8 cellular contexts compared by ENCODE assay signal in genomic region chr12:56158926-56159461, GRCh38. TPM values are rescaled to one million over a fixed set of nuclear protein-coding genes. Genes with fewer than 3 reads are reported as not detected.
A peak's percentile ranks its signal among the peaks of the same experiment; 100 is the strongest.
DNase-seq lines count a peak whose midpoint lies in the region; ATAC-seq and TF ChIP-seq lines count a peak whose summit lies in the region.

No MANE protein-coding gene starts in this region.

- no peak for ATAC-seq in GM21515 (IDR thresholded peaks at IDR 0.05; ENCODE audit: unreplicated experiment)
- ATAC-seq in GM18868 (IDR thresholded peaks at IDR 0.05; ENCODE audit: unreplicated experiment): no peak

- H3K36me3 ChIP-seq in ascending aorta: peaks cover 46% of the 10 kb centered on the region in 2 donors
- H3K36me3 ChIP-seq in right atrium auricular region: peaks cover 47% of the 10 kb centered on the region

- H3K4me1 ChIP-seq in ascending aorta (peaks cover 10 to 40% of the 10 kb centered on the region in 2 donors), right atrium auricular region (peaks cover 0 to 41% of the 10 kb centered on the region in 2 donors)

- H3K27me3 ChIP-seq in AG04450 (ENCODE audit: control insufficient read depth, insufficient read depth, low read length) (no peaks in the 10 kb centered on the region), ascending aorta (no peaks in the 10 kb centered on the region), right atrium auricular region (no peaks in the 10 kb centered on the region)

- H3K9me3 ChIP-seq in AG04450 (ENCODE audit: control insufficient read depth, insufficient read depth, low read length) (no peaks in the 10 kb centered on the region), ascending aorta (no peaks in the 10 kb centered on the region), right atrium auricular region (no peaks in the 10 kb centered on the region)

- intact Hi-C loops in ascending aorta (cut with DNase I): loop anchor here (1.0 to 2.0 kb wide), 3 partner anchors 30 to 40 kb away; partner anchors contain the start of genes ESYT1, SMARCC2 and ZC3H10

- POLR2A ChIA-PET in AG04450 (lab: Yijun Ruan, JAX): interaction anchor here (1.2 to 2.6 kb wide), 6 partner anchors 30 to 63 kb away, joined by 3 to 28 read pairs (median 5); partner anchors contain the start of genes ESYT1, RNF41, RPL41 and SMARCC2

- peak overlapping the region; percentile 99 for H3K4me3 ChIP-seq in AG04450 (ENCODE audit: low read depth, low read length)
- peak overlapping the region; percentile 80 for H3K4me3 ChIP-seq in GM12864 (ENCODE audit: low read depth, low read length)
- peak overlapping the region; percentile 83 to 96 for H3K4me3 ChIP-seq in ascending aorta
- peak overlapping the region; percentile 69 to 92 for H3K4me3 ChIP-seq in right atrium auricular region

- CTCF ChIA-PET in AG04450 (lab: Charles Lee): interaction anchor here (1.0 to 1.7 kb wide), 4 partner anchors 9 to 39 kb away, joined by 3 to 6 read pairs (median 5); partner anchors contain the start of gene SMARCC2

- TF ChIP-seq CTCF in AG04450 (IDR thresholded peaks at IDR 0.05; ENCODE audit: low read depth, low read length) (no peak), GM12864 (IDR thresholded peaks at IDR 0.05; ENCODE audit: low read depth, low read length, missing control alignments) (no peak), ascending aorta (IDR thresholded peaks at IDR 0.05) (no peak), right atrium auricular region (IDR thresholded peaks at IDR 0.05) (no peak)

- H3K27ac ChIP-seq in AG04450 (ENCODE audit: low read depth, low read length) (peak overlapping the region; percentile 95), ascending aorta (peak overlapping the region; percentile 91 to 94), right atrium auricular region (peak overlapping the region; percentile 96 to 99)

- DNase-seq in AG04450 (ENCODE audit: low read depth, low spot score) (peak; percentile 45), GM12864 (ENCODE audit: low read depth) (no peak), NCI-H748 treated with DMSO at 0.1 percent for 48 hours (lab: John Stamatoyannopoulos, UW) (peak; percentile 17), ascending aorta (ENCODE audit: low spot score in 2 of 2) (peak; percentile 63 to 94), right atrium auricular region (ENCODE audit: low spot score) (peak; percentile 96), pons (ENCODE audit: low spot score) (peak; percentile 53)

RNA-seq across cellular contexts. Expression of gene MYL6, which starts 0.8 kb away (rescaled TPM):
- polyA plus RNA-seq in AG04450 (2011; rRNA removed): 5,661 and 5,957 TPM in 2 replicates
- polyA minus RNA-seq in AG04450 (2011; rRNA and poly(A)+ RNA removed): 1,789 and 1,916 TPM in 2 replicates
- total RNA-seq in ascending aorta (1,476 TPM), right atrium auricular region (1,000 to 10,000 TPM in 1 of 2 donors, 100 to 1,000 TPM in 1; 567 to 1,179 TPM)

RNA-seq across cellular contexts. Expression of gene MYL6B, which starts 6.6 kb away (rescaled TPM):
- 118 and 124 TPM in 2 replicates for polyA plus RNA-seq in AG04450 (2011; rRNA removed)
- 51.2 and 67.1 TPM in 2 replicates for polyA minus RNA-seq in AG04450 (2011; rRNA and poly(A)+ RNA removed)
- 53.6 TPM for total RNA-seq in ascending aorta
- total RNA-seq in right atrium auricular region: 10 to 100 TPM; 36.1 to 55.1 TPM

RNA-seq across cellular contexts. Expression of gene SMARCC2, which starts 30.3 kb away (rescaled TPM):
- 90.2 and 101 TPM in 2 replicates for polyA plus RNA-seq in AG04450 (2011; rRNA removed)
- 167 and 171 TPM in 2 replicates for polyA minus RNA-seq in AG04450 (2011; rRNA and poly(A)+ RNA removed)
- total RNA-seq in ascending aorta: 53.9 TPM
- total RNA-seq in right atrium auricular region: 10 to 100 TPM; 45.0 to 70.2 TPM

RNA-seq across cellular contexts. Expression of gene ESYT1, which starts 30.9 kb away (rescaled TPM):
- polyA plus RNA-seq in AG04450 (2011; rRNA removed): 127 and 140 TPM in 2 replicates
- 246 and 296 TPM in 2 replicates for polyA minus RNA-seq in AG04450 (2011; rRNA and poly(A)+ RNA removed)
- total RNA-seq in ascending aorta (119 TPM), right atrium auricular region (10 to 100 TPM; 25.4 to 74.0 TPM)

RNA-seq across cellular contexts. Expression of gene ZC3H10, which starts 40.9 kb away (rescaled TPM):
- polyA plus RNA-seq in AG04450 (2011; rRNA removed): 1.5 and 1.9 TPM in 2 replicates
- 6.9 and 8.0 TPM in 2 replicates for polyA minus RNA-seq in AG04450 (2011; rRNA and poly(A)+ RNA removed)
- 11.1 TPM for total RNA-seq in ascending aorta
- 1 to 10 TPM; 2.1 to 2.9 TPM for total RNA-seq in right atrium auricular region
